3 cellular contexts compared by ENCODE assay signal in the genomic region with DNA sequence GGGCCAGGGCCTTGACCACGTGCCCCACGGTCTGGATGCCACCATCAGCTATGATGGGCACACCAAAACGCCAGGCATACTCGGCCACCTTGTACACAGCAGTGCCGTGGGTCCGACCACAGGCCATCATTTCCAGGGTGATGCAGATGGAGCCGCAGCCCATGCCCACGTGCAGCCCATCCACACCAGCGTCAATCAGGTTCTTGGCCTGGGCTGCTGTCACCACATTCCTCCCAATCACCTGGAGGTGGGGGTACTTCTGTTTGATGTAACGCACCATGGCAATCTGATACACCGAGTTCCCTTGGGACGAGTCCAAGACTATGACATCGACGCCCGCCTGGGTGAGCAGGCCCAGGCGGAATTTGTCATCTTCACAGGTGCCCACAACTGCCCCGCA.
"Had no signal": no experiment of that assay in that cellular context is flagged by ENCODE, and none has a peak within 500 bp of the region (broad histone marks: within the 10 kb centered on the region; RNA-seq: fewer than 3 reads in every experiment).

No MANE protein-coding gene starts in this region.

- ATAC-seq: GM12878 had no signal

- DNase-seq: GDM1, GF-D8 had no signal
